Comparison of ENCODE assay signal across 32 cellular contexts in genomic region chr2:60071427-60071826, GRCh38.
"Had no signal": no experiment of that assay in that cellular context is flagged by ENCODE, and none has a peak within 500 bp of the region (broad histone marks: within the 10 kb centered on the region; RNA-seq: fewer than 3 reads in every experiment).

No MANE protein-coding gene starts in this region.

- H3K9me3 Mint-ChIP-seq: activated CD4-positive, alpha-beta memory T cell treated with anti-CD3 and anti-CD28 coated beads for 36 hours; activated naive CD4-positive, alpha-beta T cell treated with anti-CD3 and anti-CD28 coated beads for 36 hours; activated naive CD4-positive, alpha-beta T cell treated with anti-CD3 and anti-CD28 coated beads, Interleukin-2, amount 50 U/mL, for 72 hours; activated T-cell treated with anti-CD3 and anti-CD28 coated beads, Interleukin-2, amount 50 U/mL, for 4 hours; activated T-helper 1 cell treated with anti-CD3 and anti-CD28 coated beads, Interleukin-12 subunit alpha, Interleukin-12 subunit beta, Interleukin-2, Interleukin-4 antibody, amounts not matched to agents 30 ng/mL and 10 ng/mL and 1 ng/mL, durations not matched to agents 14 hours and 24 hours and 36 hours; IgD-negative memory B cell; T-helper 1 cell treated with Interleukin-12 subunit alpha and Interleukin-12 subunit beta and Interleukin-4 antibody, amounts not matched to agents 30 μg/mL and 1 μg/mL, for 36 hours; T-helper 2 cell treated with Interferon-gamma antibody and Interleukin-4, amounts not matched to agents 5 μg/mL and 100 μg/mL, for 36 hours had no signal

- DNase-seq: activated CD4-positive, alpha-beta memory T cell treated with anti-CD3 and anti-CD28 coated beads for 36 hours; activated CD4-positive, alpha-beta T cell treated with anti-CD3 and anti-CD28 coated beads for 36 hours; activated CD4-positive, alpha-beta T cell treated with anti-CD3 and anti-CD28 coated beads, Interleukin-2, amount 50 U/mL, for 1 hour; activated CD8-positive, alpha-beta memory T cell treated with anti-CD3 and anti-CD28 coated beads, Interleukin-2, amount 50 U/mL, for 4 hours; activated gamma-delta T cell treated with Interleukin-2 at 50 U/mL for 16 hours; activated naive CD4-positive, alpha-beta T cell treated with anti-CD3 and anti-CD28 coated beads for 36 hours; activated T-cell treated with anti-CD3 and anti-CD28 coated beads for 4 hours; activated T-cell treated with anti-CD3 and anti-CD28 coated beads, Interleukin-2, amount 50 U/mL, for 4 hours; adrenal gland; body of pancreas; cerebellar nuclear complex; KBM-7; MM.1S; NCI-H1105; NCI-H1417 treated with DMSO at 0.1 percent for 48 hours; NCI-H1694; NCI-H1930; NCI-H2081 treated with DMSO at 0.1 percent for 48 hours; NCI-H2171; NCI-H510A; NCI-H69; NK-92 treated with Interleukin-12 subunit alpha and Interleukin-12 subunit beta, amount 100 ng/mL, for 24 hours; PC-3; Peyer's patch; RPMI8226 had no signal

- H3K36me3 Mint-ChIP-seq: activated CD4-positive, alpha-beta memory T cell treated with anti-CD3 and anti-CD28 coated beads for 36 hours; activated naive CD4-positive, alpha-beta T cell treated with anti-CD3 and anti-CD28 coated beads, Interleukin-2, amount 50 U/mL, for 72 hours had no signal

- H3K36me3 ChIP-seq: adrenal gland, Peyer's patch, SJCRH30 had no signal

- H3K27me3 Mint-ChIP-seq: activated CD4-positive, alpha-beta memory T cell treated with anti-CD3 and anti-CD28 coated beads for 36 hours; activated CD4-positive, alpha-beta T cell treated with anti-CD3 and anti-CD28 coated beads for 36 hours had no signal

- H3K27ac ChIP-seq: adrenal gland, body of pancreas, Peyer's patch, SJCRH30, SK-N-MC had no signal

- H3K4me1 Mint-ChIP-seq: activated CD4-positive, alpha-beta T cell treated with anti-CD3 and anti-CD28 coated beads for 36 hours had no signal

- H3K27ac Mint-ChIP-seq: activated CD4-positive, alpha-beta memory T cell treated with anti-CD3 and anti-CD28 coated beads for 36 hours; activated CD4-positive, alpha-beta T cell treated with anti-CD3 and anti-CD28 coated beads for 36 hours; activated naive CD4-positive, alpha-beta T cell treated with anti-CD3 and anti-CD28 coated beads for 36 hours; activated naive CD4-positive, alpha-beta T cell treated with anti-CD3 and anti-CD28 coated beads, Interleukin-2, amount 50 U/mL, for 72 hours; activated T-helper 1 cell treated with anti-CD3 and anti-CD28 coated beads, Interleukin-12 subunit alpha, Interleukin-12 subunit beta, Interleukin-2, Interleukin-4 antibody, amounts not matched to agents 30 ng/mL and 10 ng/mL and 1 ng/mL, durations not matched to agents 14 hours and 24 hours and 36 hours; IgD-negative memory B cell; T-helper 1 cell treated with Interleukin-12 subunit alpha and Interleukin-12 subunit beta and Interleukin-4 antibody, amounts not matched to agents 30 μg/mL and 1 μg/mL, for 36 hours; T-helper 2 cell treated with Interferon-gamma antibody and Interleukin-4, amounts not matched to agents 5 μg/mL and 100 μg/mL, for 36 hours had no signal

- H3K9me3 ChIP-seq: adrenal gland, body of pancreas, Peyer's patch, SJCRH30 had no signal

- H3K4me3 Mint-ChIP-seq: activated CD4-positive, alpha-beta memory T cell treated with anti-CD3 and anti-CD28 coated beads for 36 hours; activated CD4-positive, alpha-beta T cell treated with anti-CD3 and anti-CD28 coated beads for 36 hours; activated naive CD4-positive, alpha-beta T cell treated with anti-CD3 and anti-CD28 coated beads for 36 hours; activated T-cell treated with anti-CD3 and anti-CD28 coated beads, Interleukin-2, amount 50 U/mL, for 4 hours; activated T-helper 1 cell treated with anti-CD3 and anti-CD28 coated beads, Interleukin-12 subunit alpha, Interleukin-12 subunit beta, Interleukin-2, Interleukin-4 antibody, amounts not matched to agents 30 ng/mL and 10 ng/mL and 1 ng/mL, durations not matched to agents 14 hours and 24 hours and 36 hours; IgD-negative memory B cell; T-helper 1 cell treated with Interleukin-12 subunit alpha and Interleukin-12 subunit beta and Interleukin-4 antibody, amounts not matched to agents 30 μg/mL and 1 μg/mL, for 36 hours; T-helper 2 cell treated with Interferon-gamma antibody and Interleukin-4, amounts not matched to agents 5 μg/mL and 100 μg/mL, for 36 hours had no signal
